ENCODE assay signal across 8 cellular contexts in the genomic region with DNA sequence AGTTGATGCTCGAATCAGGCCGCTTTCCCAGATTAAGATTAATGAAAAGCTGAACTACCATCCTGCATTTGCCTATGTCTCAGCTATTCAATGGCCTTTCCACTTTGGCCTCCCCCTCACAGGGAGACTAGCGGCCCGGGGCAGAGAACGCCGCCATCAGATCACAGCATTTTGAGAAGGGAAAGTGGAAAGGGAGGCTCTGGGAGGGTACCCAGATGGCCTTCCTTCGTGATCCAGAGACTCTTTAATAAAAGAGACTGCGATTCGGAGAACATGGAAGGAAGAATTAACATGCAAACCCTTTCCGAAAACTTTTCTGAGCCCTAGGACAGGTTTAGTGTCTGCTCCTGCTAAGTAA. TPM values are rescaled to one million over a fixed set of nuclear protein-coding genes. Genes with fewer than 3 reads are reported as not detected.
DNase-seq lines count a peak whose midpoint lies in the region; ATAC-seq and TF ChIP-seq lines count a peak whose summit lies in the region.

No MANE protein-coding gene starts in this region.

- H3K36me3 ChIP-seq in Loucy (ENCODE audit: insufficient read depth, low read length), result no peaks in the 10 kb centered on the region; the same call in 1 of the 2 replicates

- H3K27me3 Mint-ChIP-seq in naive thymus-derived CD8-positive, alpha-beta T cell, result peaks cover 0 to 1% (median 0%) of the 10 kb centered on the region in 5 donors

- H3K9me2 ChIP-seq in Loucy (replicated peaks; ENCODE audit: low read depth, low read length), result no peaks in the 10 kb centered on the region

- H3K4me2 ChIP-seq in Loucy (ENCODE audit: low read depth, low read length, poor library complexity, severe bottlenecking), result peak overlapping the region; percentile 95

- peaks cover 25 to 56% (median 52%) of the 10 kb centered on the region in 4 donors for H3K4me1 Mint-ChIP-seq in naive thymus-derived CD8-positive, alpha-beta T cell

- no peaks in the 10 kb centered on the region for H3K9me3 Mint-ChIP-seq in naive thymus-derived CD8-positive, alpha-beta T cell

- peak overlapping the region; percentile 93 for H3K4me3 ChIP-seq in AG04450 (ENCODE audit: low read depth, low read length)
- H3K4me3 ChIP-seq in Loucy (ENCODE audit: low read length, poor library complexity, severe bottlenecking), result peak overlapping the region; percentile 94
- H3K4me3 ChIP-seq in dorsolateral prefrontal cortex, result peak overlapping the region; percentile 57 to 100 (median 87)

- H3K4me3 Mint-ChIP-seq in naive thymus-derived CD8-positive, alpha-beta T cell, result peak overlapping the region; percentile 89 to 99 (median 95)

- H3K9ac ChIP-seq in Loucy (ENCODE audit: low read depth, low read length, poor library complexity, severe bottlenecking), result peak overlapping the region; percentile 90

- no peaks in the 10 kb centered on the region for H3K27me3 ChIP-seq in AG04450 (ENCODE audit: control insufficient read depth, insufficient read depth, low read length)
- H3K27me3 ChIP-seq in Loucy (ENCODE audit: insufficient read depth, low read length, poor library complexity, severe bottlenecking), result peaks cover 40% of the 10 kb centered on the region
- H3K27me3 ChIP-seq in dorsolateral prefrontal cortex, result peaks cover 0 to 15% (median 0%) of the 10 kb centered on the region in 45 donors

- peaks cover 60% of the 10 kb centered on the region for H3K79me2 ChIP-seq in Loucy (ENCODE audit: insufficient read depth, low read length)

- peaks cover 51% of the 10 kb centered on the region for H3K4me1 ChIP-seq in Loucy (ENCODE audit: insufficient read depth, low read length, poor library complexity, severe bottlenecking)

- POLR2A ChIA-PET in AG04450 (lab: Yijun Ruan, JAX), result interaction anchor here (0.6 to 1.1 kb wide), 3 partner anchors 19 to 29 kb away, joined by 4 read pairs; no protein-coding TSS in a partner anchor
- POLR2A ChIA-PET in naive thymus-derived CD8-positive, alpha-beta T cell (lab: Charles Lee), result interaction anchor here (1.4 to 1.8 kb wide), 3 partner anchors 14 to 57 kb away, joined by 4 to 5 read pairs (median 4); partner anchors contain the start of gene GTPBP2

- DNase-seq in AG04450 (ENCODE audit: low read depth, low spot score) (no peak), dorsolateral prefrontal cortex (no peak), caudate nucleus (lab: John Stamatoyannopoulos, UW) (no peak), NCI-H2227 (lab: John Stamatoyannopoulos, UW; ENCODE audit: unreplicated experiment) (no peak), NCI-H1105 (lab: John Stamatoyannopoulos, UW) (no peak), NCI-H526 (lab: John Stamatoyannopoulos, UW) (no peak)
- DNase-seq in naive thymus-derived CD8-positive, alpha-beta T cell, result no peak

- peak overlapping the region; percentile 99 for H2AFZ ChIP-seq in Loucy (ENCODE audit: low read length)

- H3K36me3 Mint-ChIP-seq in naive thymus-derived CD8-positive, alpha-beta T cell, result peaks cover 0 to 21% (median 0%) of the 10 kb centered on the region in 3 donors

- ATAC-seq in naive thymus-derived CD8-positive, alpha-beta T cell, result peak in 1 of 2 donors; percentile 11

- H3K27ac Mint-ChIP-seq in naive thymus-derived CD8-positive, alpha-beta T cell, result peak overlapping the region; percentile 89 to 97 (median 95)

- H3K9me3 ChIP-seq in AG04450 (ENCODE audit: control insufficient read depth, insufficient read depth, low read length) (no peaks in the 10 kb centered on the region), Loucy (ENCODE audit: insufficient read depth, low read depth, low read length) (no peaks in the 10 kb centered on the region)

- H4K20me1 ChIP-seq in Loucy (ENCODE audit: insufficient read depth, low read length, poor library complexity, severe bottlenecking), result peaks cover 33% of the 10 kb centered on the region

- H3F3A ChIP-seq in Loucy (ENCODE audit: low read depth), result no peaks in the 10 kb centered on the region

- CTCF ChIA-PET in AG04450 (lab: Charles Lee), result interaction anchor here (0.8 to 2.9 kb wide), 3 partner anchors 19 to 87 kb away, joined by 3 to 11 read pairs (median 7); no protein-coding TSS in a partner anchor

- H3K27ac ChIP-seq in AG04450 (ENCODE audit: low read depth, low read length) (peak overlapping the region; percentile 92), dorsolateral prefrontal cortex (peak overlapping the region in 37 of 59 donors; percentile 28 to 91 (median 74)), caudate nucleus (ENCODE audit: low read depth, low read length) (no peak overlapping the region)

- intact Hi-C loops in dorsolateral prefrontal cortex (cut with DNase I), result no loop called here

- TF ChIP-seq CTCF in AG04450 (IDR thresholded peaks at IDR 0.05; ENCODE audit: low read depth, low read length) (no peak), Loucy (conservative IDR thresholded peaks at IDR 0.05; ENCODE audit: low read length) (no peak), dorsolateral prefrontal cortex (IDR thresholded peaks at IDR 0.05 in 54 of 56, conservative IDR thresholded peaks at IDR 0.05 in 2 of 56; ENCODE audit: low read depth in 1 of 56, partially characterized antibody in 56 of 56) (no peak)

RNA-seq across cellular contexts. Expression of gene MRPS18A, which starts 0.5 kb away (rescaled TPM):
- polyA plus RNA-seq in AG04450 (2011; rRNA removed), result 41.0 and 59.7 TPM in 2 replicates
- polyA minus RNA-seq in AG04450 (2011; rRNA and poly(A)+ RNA removed), result 43.1 and 62.5 TPM in 2 replicates
- 10 to 100 TPM; 19.1 to 45.5 (median 32.6) TPM for total RNA-seq in dorsolateral prefrontal cortex
- total RNA-seq in naive thymus-derived CD8-positive, alpha-beta T cell, result 10 to 100 TPM; 28.9 to 30.6 TPM
- polyA plus RNA-seq in naive thymus-derived CD8-positive, alpha-beta T cell, result 10 to 100 TPM; 53.1 to 63.1 (median 53.7) TPM

RNA-seq across cellular contexts. Expression of gene RSPH9, which starts 42.2 kb away (rescaled TPM):
- 0.37 and 0.51 TPM in 2 replicates for polyA plus RNA-seq in AG04450 (2011; rRNA removed)
- polyA minus RNA-seq in AG04450 (2011; rRNA and poly(A)+ RNA removed), result 0.14 and 0.17 TPM in 2 replicates
- total RNA-seq in dorsolateral prefrontal cortex, result 1 to 10 TPM in 7 of 120 experiments, under 1 TPM in 101, not detected in 12; 0.18 to 1.5 (median 0.52) TPM
- total RNA-seq in naive thymus-derived CD8-positive, alpha-beta T cell, result not detected
- polyA plus RNA-seq in naive thymus-derived CD8-positive, alpha-beta T cell, result 1 to 10 TPM in 1 of 3 donors, under 1 TPM in 2; 0.44 to 1.1 (median 0.86) TPM

RNA-seq across cellular contexts. Expression of gene MAD2L1BP, which starts 51.4 kb away (rescaled TPM):
- 37.1 and 39.3 TPM in 2 replicates for polyA plus RNA-seq in AG04450 (2011; rRNA removed)
- 36.4 and 41.9 TPM in 2 replicates for polyA minus RNA-seq in AG04450 (2011; rRNA and poly(A)+ RNA removed)
- total RNA-seq in dorsolateral prefrontal cortex, result 10 to 100 TPM; 10.4 to 32.4 (median 21.9) TPM
- total RNA-seq in naive thymus-derived CD8-positive, alpha-beta T cell, result 10 to 100 TPM; 30.3 to 32.9 TPM
- 10 to 100 TPM; 12.5 to 19.6 (median 17.9) TPM for polyA plus RNA-seq in naive thymus-derived CD8-positive, alpha-beta T cell

RNA-seq across cellular contexts. Expression of gene GTPBP2, which starts 58.0 kb away (rescaled TPM):
- polyA plus RNA-seq in AG04450 (2011; rRNA removed), result 60.8 and 72.5 TPM in 2 replicates
- 72.9 and 93.6 TPM in 2 replicates for polyA minus RNA-seq in AG04450 (2011; rRNA and poly(A)+ RNA removed)
- 10 to 100 TPM; 26.4 to 55.6 (median 40.4) TPM for total RNA-seq in dorsolateral prefrontal cortex
- 10 to 100 TPM; 71.6 to 75.7 TPM for total RNA-seq in naive thymus-derived CD8-positive, alpha-beta T cell
- 1 to 10 TPM; 1.1 to 2.6 (median 1.7) TPM for polyA plus RNA-seq in naive thymus-derived CD8-positive, alpha-beta T cell
